Comparison of ENCODE assay signal across 9 cellular contexts in genomic region chr18:7789853-7790552, GRCh38.
DNase-seq lines count a peak whose midpoint lies in the region; ATAC-seq and TF ChIP-seq lines count a peak whose summit lies in the region.
"Had no signal": no experiment of that assay in that cellular context is flagged by ENCODE, and none has a peak within 500 bp of the region (broad histone marks: within the 10 kb centered on the region; RNA-seq: fewer than 3 reads in every experiment).

No MANE protein-coding gene starts in this region.

- ATAC-seq in GM18907 (IDR thresholded peaks at IDR 0.05; ENCODE audit: unreplicated experiment): no peak
- ATAC-seq in HG03175 (IDR thresholded peaks at IDR 0.05; ENCODE audit: unreplicated experiment): no peak
- ATAC-seq in sciatic nerve: no peak

- peak; percentile 61 for DNase-seq in NCI-H345 treated with DMSO at 0.1 percent for 48 hours (lab: John Stamatoyannopoulos, UW; ENCODE audit: unreplicated experiment)
- DNase-seq in ecto neural progenitor cell (ENCODE audit: low spot score): peak; percentile 71
- no peak for DNase-seq in sciatic nerve (ENCODE audit: low spot score)
- DNase-seq in stimulated activated CD4-positive, alpha-beta T cell treated with anti-CD3 and anti-CD28 coated beads, Interleukin-12 subunit alpha, Interleukin-12 subunit beta, amount 100 ng/mL, for 4 hours: no peak

- intact Hi-C loops in sciatic nerve (cut with DNase I): no loop called here

- peak overlapping the region; percentile 4 to 78 (median 11) for H3K27ac Mint-ChIP-seq in nephron
- H3K27ac Mint-ChIP-seq: T-helper 1 cell treated with Interleukin-12 subunit alpha and Interleukin-12 subunit beta and Interleukin-4 antibody, amounts not matched to agents 30 μg/mL and 1 μg/mL, for 36 hours had no signal

- peaks cover 4% of the 10 kb centered on the region for H3K36me3 Mint-ChIP-seq in nephron (ENCODE audit: low read depth)

- H3K4me3 Mint-ChIP-seq in nephron: no peak overlapping the region
- H3K4me3 Mint-ChIP-seq: T-helper 1 cell treated with Interleukin-12 subunit alpha and Interleukin-12 subunit beta and Interleukin-4 antibody, amounts not matched to agents 30 μg/mL and 1 μg/mL, for 36 hours had no signal

- TF ChIP-seq CTCF in GM12873 (IDR thresholded peaks at IDR 0.05; ENCODE audit: insufficient read depth, low read depth, low read length, missing control alignments): peak; percentile 2
- peak; percentile 53 to 64 (median 63) for TF ChIP-seq CTCF in nephron (IDR thresholded peaks at IDR 0.05; ENCODE audit: unreplicated experiment in 3 of 3)

- no peaks in the 10 kb centered on the region for H3K27me3 Mint-ChIP-seq in nephron (ENCODE audit: low read depth)

- H3K4me1 Mint-ChIP-seq in nephron: peaks cover 15% of the 10 kb centered on the region

- H3K9me3 Mint-ChIP-seq in nephron: no peaks in the 10 kb centered on the region
- H3K9me3 Mint-ChIP-seq: T-helper 1 cell treated with Interleukin-12 subunit alpha and Interleukin-12 subunit beta and Interleukin-4 antibody, amounts not matched to agents 30 μg/mL and 1 μg/mL, for 36 hours had no signal

Comparison
In these comparisons a context has a peak if more than half of its experiments do, and no peak if none do; other contexts are left out.
1. DNase-seq: peak in NCI-H345 treated with DMSO at 0.1 percent for 48 hours (single experiment) and ecto neural progenitor cell (single experiment); none in sciatic nerve (single experiment) and stimulated activated CD4-positive, alpha-beta T cell treated with anti-CD3 and anti-CD28 coated beads, Interleukin-12 subunit alpha, Interleukin-12 subunit beta, amount 100 ng/mL, for 4 hours (single experiment).